ENCODE assay signal across 12 cellular contexts in the genomic region with DNA sequence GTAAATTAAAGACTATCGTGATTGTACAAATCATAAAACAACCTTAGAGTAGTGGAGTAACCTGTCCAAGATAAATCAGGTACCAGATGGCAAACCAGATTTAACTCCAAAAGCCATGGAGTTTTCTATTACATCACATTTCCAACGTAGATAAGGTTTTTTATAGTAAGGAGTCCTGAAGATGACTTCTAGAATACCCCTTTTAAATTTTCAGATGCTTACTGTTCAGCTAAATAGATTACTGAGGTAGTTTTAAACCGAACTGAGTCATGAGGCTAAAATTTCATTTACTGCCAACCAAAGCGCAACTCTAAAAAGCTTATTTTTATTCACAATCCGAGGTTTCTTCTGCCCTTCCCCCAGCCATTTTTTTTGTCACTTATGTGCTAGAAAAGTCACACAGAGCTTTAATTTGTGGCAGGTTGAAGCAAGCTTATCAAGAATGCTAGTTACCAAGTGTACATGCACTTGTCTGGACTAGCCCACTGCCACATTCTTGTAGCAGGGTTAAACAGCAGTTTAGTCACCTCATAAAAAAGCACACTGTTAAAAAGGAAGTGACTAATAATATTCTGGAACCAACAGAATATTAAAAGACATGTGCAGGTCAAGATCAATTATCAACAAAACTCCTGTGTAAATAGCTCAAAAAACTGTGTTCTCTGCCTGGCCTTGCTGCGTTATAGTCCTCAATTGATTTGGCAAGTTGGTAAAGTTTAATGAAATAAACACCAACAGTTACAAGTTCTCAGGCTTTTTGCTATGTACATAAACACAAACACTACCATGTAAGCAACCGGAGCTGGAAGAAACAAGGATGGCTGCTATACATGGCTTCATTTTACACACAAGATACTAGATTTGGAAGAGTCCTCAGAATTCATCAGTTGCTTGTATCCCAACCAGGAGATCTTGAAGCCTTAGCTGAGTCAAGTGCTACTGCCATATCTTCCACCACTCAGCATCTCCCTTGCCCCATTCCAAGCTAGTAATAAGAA.
DNase-seq lines count a peak whose midpoint lies in the region; ATAC-seq and TF ChIP-seq lines count a peak whose summit lies in the region.
"Had no signal": no experiment of that assay in that cellular context is flagged by ENCODE, and none has a peak within 500 bp of the region (broad histone marks: within the 10 kb centered on the region; RNA-seq: fewer than 3 reads in every experiment).

No MANE protein-coding gene starts in this region.

- DNase-seq in EL (peak; percentile 75), HT-29 (ENCODE audit: low spot score) (peak; percentile 61), WERI-Rb-1 (no peak), mesothelial cell of epicardium (ENCODE audit: low spot score in 2 of 2, unreplicated experiment in 2 of 2) (no peak), Right ventricle myocardium inferior (ENCODE audit: missing footprints) (no peak), KG1 (lab: John Stamatoyannopoulos, UW) (no peak)
- DNase-seq in stimulated activated CD4-positive, alpha-beta T cell treated with anti-CD3 and anti-CD28 coated beads, Interleukin-2, amount 100 ng/mL, for 48 hours = no peak
- DNase-seq: activated CD4-positive, alpha-beta memory T cell treated with anti-CD3 and anti-CD28 coated beads for 36 hours; effector CD8-positive, alpha-beta T cell; NCI-H526; stimulated activated naive CD8-positive, alpha-beta T cell treated with anti-CD3 and anti-CD28 coated beads, Interleukin-15, Interleukin-2, amounts not matched to agents 100 U/mL and 50 U/mL, for 24 hours had no signal

- no peaks in the 10 kb centered on the region for H3K9me3 Mint-ChIP-seq in mesothelial cell of epicardium
- H3K9me3 Mint-ChIP-seq: activated CD4-positive, alpha-beta memory T cell treated with anti-CD3 and anti-CD28 coated beads for 36 hours had no signal

- H3K4me1 Mint-ChIP-seq in mesothelial cell of epicardium = peaks cover 17% of the 10 kb centered on the region

- H3K4me3 ChIP-seq in WERI-Rb-1 (ENCODE audit: low read depth, low read length) = no peak overlapping the region

- no peaks in the 10 kb centered on the region for H3K36me3 Mint-ChIP-seq in mesothelial cell of epicardium
- H3K36me3 Mint-ChIP-seq: activated CD4-positive, alpha-beta memory T cell treated with anti-CD3 and anti-CD28 coated beads for 36 hours had no signal

- H3K9me3 ChIP-seq in WERI-Rb-1 (ENCODE audit: severe bottlenecking) = no peaks in the 10 kb centered on the region

- no peaks in the 10 kb centered on the region for H3K27me3 ChIP-seq in WERI-Rb-1 (ENCODE audit: insufficient read depth, low read depth, severe bottlenecking)

- TF ChIP-seq CTCF in WERI-Rb-1 (IDR thresholded peaks at IDR 0.05; ENCODE audit: low read depth, low read length) (no peak), mesothelial cell of epicardium (IDR thresholded peaks at IDR 0.05; ENCODE audit: unreplicated experiment) (no peak)

- no peak overlapping the region for H3K4me3 Mint-ChIP-seq in mesothelial cell of epicardium
- H3K4me3 Mint-ChIP-seq: activated CD4-positive, alpha-beta memory T cell treated with anti-CD3 and anti-CD28 coated beads for 36 hours had no signal

- H3K27ac Mint-ChIP-seq in mesothelial cell of epicardium = peak overlapping the region; percentile 30
- H3K27ac Mint-ChIP-seq: activated CD4-positive, alpha-beta memory T cell treated with anti-CD3 and anti-CD28 coated beads for 36 hours had no signal

- H3K27ac ChIP-seq in WERI-Rb-1 = peak overlapping the region; percentile 72

- ATAC-seq in Right ventricle myocardium inferior (no peak), HG02970 (IDR thresholded peaks at IDR 0.05; ENCODE audit: low FRiP score, unreplicated experiment) (no peak)
- ATAC-seq: stimulated activated naive CD8-positive, alpha-beta T cell treated with anti-CD3 and anti-CD28 coated beads, Interleukin-15, Interleukin-2, amounts not matched to agents 100 U/mL and 50 U/mL, for 24 hours had no signal

- intact Hi-C loops in Right ventricle myocardium inferior (cut with DNase I) = no loop called here

- no peaks in the 10 kb centered on the region for H3K36me3 ChIP-seq in WERI-Rb-1

- no peaks in the 10 kb centered on the region for H3K27me3 Mint-ChIP-seq in mesothelial cell of epicardium (ENCODE audit: low read depth)
- H3K27me3 Mint-ChIP-seq: activated CD4-positive, alpha-beta memory T cell treated with anti-CD3 and anti-CD28 coated beads for 36 hours had no signal

Comparison
In these comparisons a context has a peak if more than half of its experiments do, and no peak if none do; other contexts are left out.
1. DNase-seq: peak in EL (single experiment) and HT-29 (single experiment); none in WERI-Rb-1 (single experiment), mesothelial cell of epicardium (0 of 2), stimulated activated CD4-positive, alpha-beta T cell treated with anti-CD3 and anti-CD28 coated beads, Interleukin-2, amount 100 ng/mL, for 48 hours (0 of 2), Right ventricle myocardium inferior (single experiment) and KG1 (single experiment).